ENCODE assay signal across 13 cellular contexts in the genomic region with DNA sequence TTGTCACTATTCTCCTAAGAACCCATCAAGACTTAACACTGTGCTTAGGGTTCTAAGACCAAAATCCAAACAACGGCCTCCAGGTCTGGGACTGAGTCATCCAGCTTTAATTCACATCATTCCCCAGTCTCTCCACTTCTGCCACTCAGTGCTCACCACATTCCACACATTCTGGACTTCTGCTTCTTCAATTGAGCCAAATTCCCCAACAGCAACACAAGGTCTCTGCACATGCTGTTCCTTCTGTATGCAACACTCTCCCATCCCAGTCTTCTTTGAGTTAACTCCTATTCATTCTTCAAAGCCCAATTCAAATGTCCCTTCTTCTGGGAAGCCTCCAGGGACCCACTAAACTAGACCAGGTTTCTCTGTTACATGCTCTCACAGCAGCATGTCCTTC.
DNase-seq lines count a peak whose midpoint lies in the region; ATAC-seq and TF ChIP-seq lines count a peak whose summit lies in the region.
"Had no signal": no experiment of that assay in that cellular context is flagged by ENCODE, and none has a peak within 500 bp of the region (broad histone marks: within the 10 kb centered on the region; RNA-seq: fewer than 3 reads in every experiment).

No MANE protein-coding gene starts in this region.

- no peak overlapping the region for H2BK5ac ChIP-seq in neuronal stem cell (ENCODE audit: low read length)

- H2BK15ac ChIP-seq in neuronal stem cell (ENCODE audit: low read length) = no peak overlapping the region

- H3K27me3 Mint-ChIP-seq in activated CD4-positive, alpha-beta T cell treated with anti-CD3 and anti-CD28 coated beads for 36 hours = no peaks in the 10 kb centered on the region
- H3K27me3 Mint-ChIP-seq: natural killer cell treated with Interleukin-12 subunit alpha and Interleukin-12 subunit beta and Interleukin-15 and Interleukin-18, amount 100 ng/mL, for 72 hours had no signal

- no peak overlapping the region for H2BK12ac ChIP-seq in neuronal stem cell (ENCODE audit: low read length)

- no peak overlapping the region for H2BK120ac ChIP-seq in neuronal stem cell (ENCODE audit: low read depth, low read length)

- no peak overlapping the region for H3K4ac ChIP-seq in neuronal stem cell (ENCODE audit: low read length)

- DNase-seq in ELR (ENCODE audit: low read depth) (peak; percentile 59), NT2/D1 (ENCODE audit: low read depth, low spot score) (peak; percentile 39), fibroblast of lung (ENCODE audit: low read depth in 2 of 2) (peak; percentile 18 to 84), neuronal stem cell (ENCODE audit: low spot score) (peak; percentile 17), occipital lobe (lab: John Stamatoyannopoulos, UW) (no peak), thyroid gland (no peak)
- no peak for DNase-seq in activated CD4-positive, alpha-beta T cell treated with anti-CD3 and anti-CD28 coated beads for 36 hours
- DNase-seq: activated naive CD4-positive, alpha-beta T cell treated with anti-CD3 and anti-CD28 coated beads for 36 hours; Kasumi-1; T1000 had no signal

- H3K9me3 ChIP-seq in NT2/D1 (ENCODE audit: insufficient read depth, low read length) (no peaks in the 10 kb centered on the region), fibroblast of lung (ENCODE audit: control insufficient read depth, insufficient read depth, low read depth, low read length) (no peaks in the 10 kb centered on the region), neuronal stem cell (replicated peaks in 1 of 2; ENCODE audit: control insufficient read depth in 2 of 2, insufficient read depth in 1 of 2, low read depth in 1 of 2, low read length in 2 of 2) (no peaks in the 10 kb centered on the region), thyroid gland (no peaks in the 10 kb centered on the region)

- no peaks in the 10 kb centered on the region for H3K79me1 ChIP-seq in neuronal stem cell (ENCODE audit: low read depth, low read length)

- peaks cover 10% of the 10 kb centered on the region for H3K36me3 Mint-ChIP-seq in activated CD4-positive, alpha-beta T cell treated with anti-CD3 and anti-CD28 coated beads for 36 hours (ENCODE audit: low read depth)
- H3K36me3 Mint-ChIP-seq: natural killer cell treated with Interleukin-12 subunit alpha and Interleukin-12 subunit beta and Interleukin-15 and Interleukin-18, amount 100 ng/mL, for 72 hours had no signal

- no peak overlapping the region for H3K18ac ChIP-seq in neuronal stem cell (ENCODE audit: low read length)

- no peaks in the 10 kb centered on the region for H3K79me2 ChIP-seq in fibroblast of lung (ENCODE audit: control insufficient read depth, insufficient read depth, low read length)

- H4K8ac ChIP-seq in neuronal stem cell (ENCODE audit: low read depth, low read length) = no peak overlapping the region

- H4K91ac ChIP-seq in neuronal stem cell (ENCODE audit: low read depth, low read length, poor library complexity) = no peak overlapping the region

- no peak overlapping the region for H3K14ac ChIP-seq in neuronal stem cell (ENCODE audit: low read length)

- H3K27me3 ChIP-seq in NT2/D1 (ENCODE audit: insufficient read depth, insufficient read length) (no peaks in the 10 kb centered on the region), fibroblast of lung (ENCODE audit: control insufficient read depth, insufficient read depth, low read length) (no peaks in the 10 kb centered on the region), neuronal stem cell (ENCODE audit: control insufficient read depth in 3 of 3, insufficient read depth in 3 of 3, low read depth in 1 of 3, low read length in 3 of 3) (no peaks in the 10 kb centered on the region), thyroid gland (no peaks in the 10 kb centered on the region)

- H3K4me3 ChIP-seq in NT2/D1 (ENCODE audit: insufficient read length, low read depth) (no peak overlapping the region), fibroblast of lung (replicated peaks in 1 of 4; ENCODE audit: control extremely low read depth in 1 of 4, insufficient read depth in 1 of 4, low read depth in 3 of 4, low read length in 4 of 4) (no peak overlapping the region), neuronal stem cell (ENCODE audit: low read length in 2 of 2) (no peak overlapping the region), thyroid gland (replicated peaks in 1 of 3) (no peak overlapping the region)

- H3K4me2 ChIP-seq in fibroblast of lung (ENCODE audit: extremely low read depth, insufficient read depth, low read length) (no peak overlapping the region), neuronal stem cell (ENCODE audit: insufficient read depth, low read length, poor library complexity, severe bottlenecking) (no peak overlapping the region)

- POLR2A ChIA-PET in activated CD4-positive, alpha-beta T cell treated with anti-CD3 and anti-CD28 coated beads for 36 hours (lab: Charles Lee) = no interaction called here

- H3K4me1 ChIP-seq in NT2/D1 (ENCODE audit: insufficient read depth, insufficient read length) = no peaks in the 10 kb centered on the region
- no peaks in the 10 kb centered on the region for H3K4me1 ChIP-seq in fibroblast of lung (ENCODE audit: control insufficient read depth, extremely low read depth, insufficient read depth, low read length)
- H3K4me1 ChIP-seq in neuronal stem cell (ENCODE audit: control insufficient read depth in 2 of 2, insufficient read depth in 1 of 2, low read depth in 1 of 2, low read length in 2 of 2) = peaks cover 0 to 3% of the 10 kb centered on the region in 2 donors
- no peaks in the 10 kb centered on the region for H3K4me1 ChIP-seq in thyroid gland

- TF ChIP-seq CTCF in fibroblast of lung (conservative IDR thresholded peaks at IDR 0.05 in 1 of 2, IDR thresholded peaks at IDR 0.05 in 1 of 2; ENCODE audit: low read depth in 1 of 2, low read length in 2 of 2) (no peak), thyroid gland (IDR thresholded peaks at IDR 0.05) (no peak)

- WGBS in neuronal stem cell (ENCODE audit: extremely low coverage in 2 of 2, insufficient read length in 2 of 2, insufficient replicate concordance in 1 of 2), 2 donors = no CpG with 5 or more reads among the region's 1 CpG
- WGBS in thyroid gland, 2 donors = 60 to 77% methylated on average over 1 of the region's 1 CpG

- intact Hi-C loops in activated CD4-positive, alpha-beta T cell treated with anti-CD3 and anti-CD28 coated beads for 36 hours (cut with DNase I, micrococcal nuclease) = no loop called here
- intact Hi-C loops in thyroid gland (cut with DNase I) = no loop called here

- no peak overlapping the region for H2AK5ac ChIP-seq in neuronal stem cell (ENCODE audit: low read depth, low read length)

- H4K20me1 ChIP-seq in fibroblast of lung (ENCODE audit: control insufficient read depth, extremely low read depth, insufficient read depth, low read length) = no peaks in the 10 kb centered on the region

- no peak overlapping the region for H3K27ac Mint-ChIP-seq in activated CD4-positive, alpha-beta T cell treated with anti-CD3 and anti-CD28 coated beads for 36 hours
- H3K27ac Mint-ChIP-seq: activated naive CD4-positive, alpha-beta T cell treated with anti-CD3 and anti-CD28 coated beads for 36 hours; natural killer cell treated with Interleukin-12 subunit alpha and Interleukin-12 subunit beta and Interleukin-15 and Interleukin-18, amount 100 ng/mL, for 72 hours had no signal

- H2AFZ ChIP-seq in fibroblast of lung (ENCODE audit: low read length) = no peak overlapping the region
- H2AFZ ChIP-seq in neuronal stem cell (ENCODE audit: low read length) = no peak overlapping the region

- H3K27ac ChIP-seq in fibroblast of lung (ENCODE audit: insufficient read depth, low read length) (no peak overlapping the region), neuronal stem cell (replicated peaks; ENCODE audit: low read length) (peak overlapping the region; percentile 26), thyroid gland (no peak overlapping the region)

- no peak for TF ChIP-seq POLR2A in thyroid gland (IDR thresholded peaks at IDR 0.05)

- ATAC-seq in activated CD4-positive, alpha-beta T cell treated with anti-CD3 and anti-CD28 coated beads for 36 hours = no peak
- ATAC-seq in HG03280 (IDR thresholded peaks at IDR 0.05; ENCODE audit: unreplicated experiment) = no peak
- ATAC-seq: natural killer cell treated with Interleukin-12 subunit alpha and Interleukin-12 subunit beta and Interleukin-15 and Interleukin-18, amount 100 ng/mL, for 72 hours; Right ventricle myocardium inferior had no signal

- H3K9me3 Mint-ChIP-seq in activated CD4-positive, alpha-beta T cell treated with anti-CD3 and anti-CD28 coated beads for 36 hours (ENCODE audit: low read depth) = no peaks in the 10 kb centered on the region
- H3K9me3 Mint-ChIP-seq: activated naive CD4-positive, alpha-beta T cell treated with anti-CD3 and anti-CD28 coated beads for 36 hours; natural killer cell treated with Interleukin-12 subunit alpha and Interleukin-12 subunit beta and Interleukin-15 and Interleukin-18, amount 100 ng/mL, for 72 hours had no signal

- H3K4me1 Mint-ChIP-seq in activated CD4-positive, alpha-beta T cell treated with anti-CD3 and anti-CD28 coated beads for 36 hours = no peaks in the 10 kb centered on the region

- H3K23ac ChIP-seq in neuronal stem cell (ENCODE audit: low read depth, low read length, poor library complexity) = no peak overlapping the region

- H3K9ac ChIP-seq in NT2/D1 (ENCODE audit: insufficient read length, low read depth) (no peak overlapping the region), fibroblast of lung (ENCODE audit: insufficient read depth, low read length) (no peak overlapping the region), neuronal stem cell (ENCODE audit: low read depth, low read length, poor library complexity) (no peak overlapping the region)

- H3K36me3 ChIP-seq in NT2/D1 (ENCODE audit: insufficient read depth, insufficient read length, low read length) (peaks cover 33% of the 10 kb centered on the region), fibroblast of lung (ENCODE audit: control insufficient read depth, insufficient read depth, low read length) (no peaks in the 10 kb centered on the region), neuronal stem cell (replicated peaks in 1 of 2; ENCODE audit: control insufficient read depth in 2 of 2, insufficient read depth in 2 of 2, low read length in 2 of 2) (peaks cover 19 to 79% of the 10 kb centered on the region in 2 donors), thyroid gland (peaks cover 0 to 5% of the 10 kb centered on the region in 2 donors)

- H3K4me3 Mint-ChIP-seq in activated CD4-positive, alpha-beta T cell treated with anti-CD3 and anti-CD28 coated beads for 36 hours = no peak overlapping the region
- H3K4me3 Mint-ChIP-seq: activated naive CD4-positive, alpha-beta T cell treated with anti-CD3 and anti-CD28 coated beads for 36 hours; natural killer cell treated with Interleukin-12 subunit alpha and Interleukin-12 subunit beta and Interleukin-15 and Interleukin-18, amount 100 ng/mL, for 72 hours had no signal

- CTCF ChIA-PET in activated CD4-positive, alpha-beta T cell treated with anti-CD3 and anti-CD28 coated beads for 36 hours (lab: Charles Lee) = interaction anchor here (0.9 to 1.0 kb wide), 2 partner anchors 37 to 39 kb away, joined by 3 to 4 read pairs; no protein-coding TSS in a partner anchor

Comparison
In these comparisons a context has a peak if more than half of its experiments do, and no peak if none do; other contexts are left out.
1. DNase-seq: peak in ELR (single experiment), NT2/D1 (single experiment), fibroblast of lung (2 of 2) and neuronal stem cell (single experiment); none in activated CD4-positive, alpha-beta T cell treated with anti-CD3 and anti-CD28 coated beads for 36 hours (single experiment), occipital lobe (single experiment) and thyroid gland (0 of 2).